27 cellular contexts compared by ENCODE assay signal in genomic region chr1:113490384-113490783, GRCh38.
A peak's percentile ranks its signal among the peaks of the same experiment; 100 is the strongest.
DNase-seq lines count a peak whose midpoint lies in the region; TF ChIP-seq lines count a peak whose summit lies in the region.
"Had no signal": no experiment of that assay in that cellular context is flagged by ENCODE, and none has a peak within 500 bp of the region (broad histone marks: within the 10 kb centered on the region; RNA-seq: fewer than 3 reads in every experiment).

No MANE protein-coding gene starts in this region.

- H3K27ac ChIP-seq in HEK293 (ENCODE audit: extremely low read depth, low read depth, low read length) = no peak overlapping the region
- H3K27ac ChIP-seq: 22Rv1; A549; BLaER1; BLaER1 treated with 17β-estradiol and CSF1 and Interleukin-3, amounts not matched to agents 10 nM and 100 nM; C4-2B had no signal

- H3K9me3 ChIP-seq in HEK293 (ENCODE audit: control insufficient read depth, insufficient read depth, low read depth, low read length) = no peaks in the 10 kb centered on the region; the same call in 1 of the 2 replicates
- H3K9me3 ChIP-seq: BE2C, Caco-2 had no signal

- no peaks in the 10 kb centered on the region for H3K4me1 ChIP-seq in HEK293 (ENCODE audit: control insufficient read depth, insufficient read depth, low read length)
- H3K4me1 ChIP-seq: A549; BE2C; BLaER1; BLaER1 treated with 17β-estradiol and CSF1 and Interleukin-3, amounts not matched to agents 10 nM and 100 nM; Caco-2 had no signal

- TF ChIP-seq CTCF in HEK293 (tag by site-specific recombination; IDR thresholded peaks at IDR 0.05) = no peak

- POLR2A ChIA-PET in HEK293 (lab: Yijun Ruan, JAX) = no interaction called here

- CTCF ChIA-PET in HEK293 (lab: Yijun Ruan, JAX) = interaction anchor here (0.6 kb wide), 1 partner anchor 97 kb away, joined by 3 read pairs; no protein-coding TSS in a partner anchor

- no peak overlapping the region for H3K4me3 ChIP-seq in HEK293 (ENCODE audit: low read depth, low read length)
- H3K4me3 ChIP-seq: A549; BLaER1; BLaER1 treated with 17β-estradiol and CSF1 and Interleukin-3, amounts not matched to agents 10 nM and 100 nM had no signal

- no peaks in the 10 kb centered on the region for H3K36me3 ChIP-seq in HEK293 (ENCODE audit: control insufficient read depth in 2 of 2, insufficient read depth in 1 of 2, low read length in 2 of 2)
- H3K36me3 ChIP-seq: BE2C had no signal

- no peak for DNase-seq in NCI-H2196 treated with DMSO at 0.1 percent for 48 hours (lab: John Stamatoyannopoulos, UW; ENCODE audit: unreplicated experiment)
- DNase-seq: 8988T; ACHN; AML-193; BE2C; C1 segment of cervical spinal cord; Caco-2; Calu3; CD4-positive, alpha-beta memory T cell; CD4-positive, alpha-beta T cell; CD4-positive, CD25-positive, alpha-beta regulatory T cell; CD8-positive, alpha-beta memory T cell; CD8-positive, alpha-beta T cell; COR-L47; DMS 273 treated with DMSO at 0.1 percent for 48 hours; DMS153; DMS53; DMS79; DMS79 treated with DMSO at 0.1 percent for 48 hours; DND-41; EL had no signal

TF ChIP-seq in HEK293, 187 proteins besides CTCF, POLR2A, EP300 and RAD21:
- peak; percentile 91 for TF ChIP-seq ZNF529 (tag by site-specific recombination; IDR thresholded peaks at IDR 0.05; ENCODE audit: insufficient replicate concordance)
- TF ChIP-seq SETDB1 (IDR thresholded peaks at IDR 0.05; ENCODE audit: insufficient read length, low read length) = peak; percentile 81
- TF ChIP-seq ZNF623 (tag by site-specific recombination; IDR thresholded peaks at IDR 0.05) = no peak
